8 cellular contexts compared by ENCODE assay signal in the genomic region with DNA sequence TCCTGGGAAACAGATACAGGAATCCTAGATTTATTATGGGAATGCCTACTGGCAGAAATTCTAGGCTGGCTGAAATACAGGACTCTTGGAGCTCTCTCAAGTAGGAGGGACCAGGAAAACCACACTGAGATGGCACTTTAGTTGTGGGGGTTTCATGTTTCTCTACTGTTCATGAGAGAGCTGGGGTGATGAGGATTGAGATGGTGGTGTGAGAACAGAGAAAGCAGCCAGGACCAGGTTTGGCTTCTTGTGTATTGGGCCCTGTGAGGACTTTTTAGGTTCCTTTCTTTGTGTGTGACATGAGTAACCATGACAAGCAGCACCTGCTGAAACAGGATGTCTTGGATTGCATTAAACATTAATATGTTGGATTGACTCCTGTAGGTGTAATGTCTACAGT. TPM values are rescaled to one million over a fixed set of nuclear protein-coding genes. Genes with fewer than 3 reads are reported as not detected.
A peak's percentile ranks its signal among the peaks of the same experiment; 100 is the strongest.
DNase-seq lines count a peak whose midpoint lies in the region; TF ChIP-seq lines count a peak whose summit lies in the region.

No MANE protein-coding gene starts in this region.

- H3K14ac ChIP-seq in trophoblast cell (ENCODE audit: low read length), result no peak overlapping the region

- peak overlapping the region; percentile 26 for H3K4me2 ChIP-seq in trophoblast cell (ENCODE audit: low read length)

- peak; percentile 79 for DNase-seq in GM12865 (ENCODE audit: low read depth)
- DNase-seq in NCI-H2107 (lab: John Stamatoyannopoulos, UW), result peak; percentile 30
- DNase-seq in trophoblast cell, result no peak
- no peak for DNase-seq in stimulated activated CD4-positive, alpha-beta T cell treated with anti-CD3 and anti-CD28 coated beads, Interleukin-15, amount 100 ng/mL, for 24 hours
- no peak for DNase-seq in activated CD4-positive, CD25-positive, alpha-beta regulatory T cell treated with anti-CD3 and anti-CD28 coated beads, Interleukin-2, amount 50 U/mL, for 72 hours
- no peak for DNase-seq in C1 segment of cervical spinal cord (lab: John Stamatoyannopoulos, UW)
- no peak for DNase-seq in 8988T

- peak overlapping the region; percentile 71 for H3K4ac ChIP-seq in trophoblast cell (ENCODE audit: low read depth, low read length)

- H4K91ac ChIP-seq in trophoblast cell (ENCODE audit: low read depth, low read length), result no peak overlapping the region

- no peak overlapping the region for H3K9ac ChIP-seq in trophoblast cell (ENCODE audit: low read length)

- H4K8ac ChIP-seq in trophoblast cell (ENCODE audit: low read depth, low read length), result no peak overlapping the region

- H3K18ac ChIP-seq in trophoblast cell (ENCODE audit: low read length), result no peak overlapping the region

- H3K9me3 ChIP-seq in ectodermal cell (ENCODE audit: control insufficient read depth, low read length), result no peaks in the 10 kb centered on the region
- no peaks in the 10 kb centered on the region for H3K9me3 ChIP-seq in trophoblast cell (ENCODE audit: insufficient read depth, low read depth, low read length)

- no peak overlapping the region for H2BK5ac ChIP-seq in trophoblast cell (ENCODE audit: low read depth, low read length, poor library complexity)

- H3K4me1 ChIP-seq in ectodermal cell (ENCODE audit: control insufficient read depth, insufficient read depth, low read length), result peaks cover 36% of the 10 kb centered on the region
- H3K4me1 ChIP-seq in trophoblast cell (ENCODE audit: control insufficient read depth in 1 of 2, insufficient read depth in 2 of 2, low read length in 2 of 2), result peaks cover 5 to 18% of the 10 kb centered on the region in 2 experiments

- TF ChIP-seq CTCF in GM12865 (IDR thresholded peaks at IDR 0.05; ENCODE audit: insufficient read depth, low read depth, low read length, missing control alignments), result no peak

- H2BK12ac ChIP-seq in trophoblast cell (ENCODE audit: low read length), result no peak overlapping the region

- H3K27ac ChIP-seq in ectodermal cell (ENCODE audit: insufficient read depth, low read depth, low read length, poor library complexity, severe bottlenecking), result no peak overlapping the region
- no peak overlapping the region for H3K27ac ChIP-seq in trophoblast cell (ENCODE audit: low read depth, low read length)

- no peak overlapping the region for H2BK120ac ChIP-seq in trophoblast cell (ENCODE audit: insufficient read depth, low read length, poor library complexity)

- H3K23ac ChIP-seq in trophoblast cell (ENCODE audit: low read length), result no peak overlapping the region

- H2AFZ ChIP-seq in trophoblast cell (ENCODE audit: insufficient read depth, low read length, poor library complexity), result no peak overlapping the region

- H3K27me3 ChIP-seq in ectodermal cell (ENCODE audit: control insufficient read depth, insufficient read depth, low read length, poor library complexity, severe bottlenecking) (no peaks in the 10 kb centered on the region), trophoblast cell (ENCODE audit: insufficient read depth, low read length) (no peaks in the 10 kb centered on the region)

- H3K36me3 ChIP-seq in ectodermal cell (ENCODE audit: control insufficient read depth, insufficient read depth, low read length) (no peaks in the 10 kb centered on the region), trophoblast cell (ENCODE audit: control insufficient read depth in 1 of 2, insufficient read depth in 2 of 2, low read length in 2 of 2) (peaks cover 0 to 6% of the 10 kb centered on the region in 2 experiments)

- peaks cover 44% of the 10 kb centered on the region for H3K79me2 ChIP-seq in trophoblast cell (ENCODE audit: control insufficient read depth, insufficient read depth, low read length, poor library complexity)

- peaks cover 20% of the 10 kb centered on the region for H3K79me1 ChIP-seq in trophoblast cell (ENCODE audit: low read length)

- H2AK5ac ChIP-seq in trophoblast cell (ENCODE audit: low read length), result no peak overlapping the region

- H3K4me3 ChIP-seq in GM12865 (ENCODE audit: low read depth, low read length) (peak overlapping the region; percentile 88), ectodermal cell (ENCODE audit: insufficient read depth, low read depth, low read length) (peak overlapping the region; percentile 94), trophoblast cell (ENCODE audit: low read depth, low read length) (no peak overlapping the region)

- no peak overlapping the region for H4K12ac ChIP-seq in trophoblast cell (ENCODE audit: low read depth, low read length)

RNA-seq across cellular contexts. Expression of a gene that starts 4.9 kb away (rescaled TPM):
- polyA plus RNA-seq in ectodermal cell (2013, experiment 1 of 4), result 103 TPM
- 120 TPM for polyA plus RNA-seq in ectodermal cell (2013, experiment 2 of 4)
- polyA plus RNA-seq in ectodermal cell (2013, experiment 3 of 4), result 84.8 TPM
- polyA plus RNA-seq in ectodermal cell (2013, experiment 4 of 4), result 101 TPM
- 84.0 and 87.9 TPM in 2 replicates for polyA plus RNA-seq in trophoblast cell (2013)

Comparison
In these comparisons a context has a peak if more than half of its experiments do, and no peak if none do; other contexts are left out.
1. DNase-seq: peak in GM12865 (single experiment) and NCI-H2107 (single experiment); none in trophoblast cell (0 of 2), stimulated activated CD4-positive, alpha-beta T cell treated with anti-CD3 and anti-CD28 coated beads, Interleukin-15, amount 100 ng/mL, for 24 hours (single experiment), activated CD4-positive, CD25-positive, alpha-beta regulatory T cell treated with anti-CD3 and anti-CD28 coated beads, Interleukin-2, amount 50 U/mL, for 72 hours (single experiment), C1 segment of cervical spinal cord (0 of 14) and 8988T (single experiment).